7 cellular contexts compared by ENCODE assay signal in the genomic region with DNA sequence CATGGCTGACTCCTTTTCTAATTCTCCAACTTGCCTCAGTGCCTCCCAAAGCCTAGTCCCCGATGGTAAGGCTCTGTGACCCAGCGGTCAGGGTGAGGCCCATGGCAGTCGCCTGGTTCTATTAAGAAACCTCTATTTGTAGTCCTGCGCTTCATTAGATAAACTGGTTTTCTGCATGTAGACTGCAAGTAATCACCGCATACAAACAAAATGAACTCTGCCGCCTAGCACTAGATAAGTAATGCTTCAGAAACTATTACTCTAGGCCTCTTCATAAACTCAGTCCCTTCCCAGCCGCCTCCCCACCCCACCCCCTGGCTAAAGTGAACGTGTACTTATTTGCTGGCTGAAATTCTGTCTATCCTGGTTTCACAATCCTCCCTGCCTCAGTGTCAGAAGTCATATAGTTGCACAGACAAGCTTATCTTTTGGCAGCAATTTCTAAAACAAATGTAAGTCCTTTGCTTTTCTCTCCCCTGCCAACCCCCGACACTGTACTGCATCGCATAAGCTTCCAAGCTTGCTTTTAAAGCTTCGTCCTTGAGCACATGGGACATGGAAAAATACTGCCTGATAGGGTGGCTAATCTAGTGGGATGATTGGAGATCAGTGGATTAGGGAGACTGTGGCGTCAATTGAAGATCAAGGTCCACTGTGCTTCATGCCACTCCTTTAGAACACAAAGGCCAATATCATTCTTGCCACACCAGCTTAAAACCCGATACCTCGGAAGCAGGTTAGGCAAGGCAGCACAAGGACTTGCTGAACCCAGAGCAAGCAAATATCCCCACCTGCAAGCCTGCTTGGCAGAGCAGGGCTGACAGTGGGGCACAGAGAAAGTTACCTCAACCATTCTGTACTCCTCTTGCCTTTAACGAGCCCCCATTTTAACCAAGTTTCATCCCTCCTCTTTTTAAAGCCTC.
A peak's percentile ranks its signal among the peaks of the same experiment; 100 is the strongest.
DNase-seq lines count a peak whose midpoint lies in the region; ATAC-seq, FAIRE-seq and TF ChIP-seq lines count a peak whose summit lies in the region.

No MANE protein-coding gene starts in this region.

- peaks cover 37% of the 10 kb centered on the region for H3K79me2 ChIP-seq in KMS-11 (ENCODE audit: insufficient read depth, low read depth)

- TF ChIP-seq POLR2A in right lobe of liver (IDR thresholded peaks at IDR 0.05) (peak; percentile 75), transverse colon (IDR thresholded peaks at IDR 0.05) (peak; percentile 91)

- peak; percentile 77 to 92 (median 84) for DNase-seq in right lobe of liver
- DNase-seq in transverse colon: peak; percentile 85
- no peak for DNase-seq in epidermal melanocyte (ENCODE audit: insufficient read length, low spot score)
- DNase-seq in cerebellar nuclear complex (lab: John Stamatoyannopoulos, UW): no peak

- H3K9ac ChIP-seq in KMS-11: peak overlapping the region; percentile 46; the same call in 1 of the 2 replicates

- H3K4me2 ChIP-seq in KMS-11: peak overlapping the region; percentile 73

- H3K27ac ChIP-seq in KMS-11: peak overlapping the region; percentile 84
- H3K27ac ChIP-seq in right lobe of liver: peak overlapping the region; percentile 86 to 95 (median 93)
- peak overlapping the region; percentile 91 to 97 (median 94) for H3K27ac ChIP-seq in transverse colon

- WGBS in right lobe of liver (ENCODE audit: insufficient coverage, low coverage, low lambda C conversion rate, missing lambda C conversion rate): 13% methylated on average over 14 of the region's 15 CpGs
- 38 to 50% methylated on average over 6 to 15 of the region's 15 CpGs for WGBS in transverse colon (ENCODE audit: low coverage in 1 of 2), 2 donors

- H3K4me1 ChIP-seq in KMS-11 (ENCODE audit: low read depth, poor library complexity, severe bottlenecking): peaks cover 73% of the 10 kb centered on the region
- peaks cover 0 to 75% (median 34%) of the 10 kb centered on the region in 4 donors for H3K4me1 ChIP-seq in right lobe of liver
- peaks cover 34 to 69% (median 41%) of the 10 kb centered on the region in 4 donors for H3K4me1 ChIP-seq in transverse colon

- peak; percentile 60 for TF ChIP-seq EP300 in transverse colon (IDR thresholded peaks at IDR 0.05; ENCODE audit: low read depth)

- H3K9me3 ChIP-seq in right lobe of liver (no peaks in the 10 kb centered on the region), transverse colon (no peaks in the 10 kb centered on the region)

- H4K20me1 ChIP-seq in KMS-11 (ENCODE audit: insufficient read depth): no peaks in the 10 kb centered on the region

- no peak overlapping the region for H2AFZ ChIP-seq in KMS-11 (ENCODE audit: low read depth)

- no peaks in the 10 kb centered on the region for H3K36me3 ChIP-seq in KMS-11 (ENCODE audit: insufficient read depth)
- no peaks in the 10 kb centered on the region for H3K36me3 ChIP-seq in right lobe of liver
- no peaks in the 10 kb centered on the region for H3K36me3 ChIP-seq in transverse colon

- in situ Hi-C loops in transverse colon (cut with MboI; ENCODE audit: low pct_ligation_motif_present in 1 of 4, low pct_unique_long_range_greater_than_20kb in 1 of 4, low sequenced_read_pairs in 3 of 4): no loop called here

- no peak overlapping the region for H3K4me3 ChIP-seq in KMS-11 (IDR thresholded peaks at IDR 0.05; ENCODE audit: insufficient read depth, low read depth, low read length)
- peak overlapping the region in 1 of 3 donors; percentile 14 for H3K4me3 ChIP-seq in right lobe of liver
- peak overlapping the region in 1 of 4 donors; percentile 22 for H3K4me3 ChIP-seq in transverse colon

- no peaks in the 10 kb centered on the region for H3K27me3 ChIP-seq in KMS-11 (ENCODE audit: insufficient read depth, low read depth)
- H3K27me3 ChIP-seq in right lobe of liver: no peaks in the 10 kb centered on the region
- H3K27me3 ChIP-seq in transverse colon: no peaks in the 10 kb centered on the region

- TF ChIP-seq CTCF in KMS-11 (conservative IDR thresholded peaks at IDR 0.05; ENCODE audit: low read depth, low read length): no peak
- peak in 1 of 4 donors; percentile 11 for TF ChIP-seq CTCF in right lobe of liver (IDR thresholded peaks at IDR 0.05)
- no peak for TF ChIP-seq CTCF in transverse colon (IDR thresholded peaks at IDR 0.05)

- FAIRE-seq in colon (lab: Jason Lieb, UNC): peak; percentile 45

- ATAC-seq in right lobe of liver (peak; percentile 60 to 81 (median 73)), GM21515 (IDR thresholded peaks at IDR 0.05; ENCODE audit: unreplicated experiment) (no peak)

- intact Hi-C loops in right lobe of liver (cut with DNase I) (loop anchor here (5.0 kb wide), 1 partner anchor 34 kb away; no protein-coding TSS in a partner anchor), transverse colon (cut with DNase I; ENCODE audit: low total_unique reads) (no loop called here)

Comparison
In these comparisons a context has a peak if more than half of its experiments do, and no peak if none do; other contexts are left out.
1. DNase-seq: peak in right lobe of liver (3 of 3) and transverse colon (single experiment); none in epidermal melanocyte (single experiment) and cerebellar nuclear complex (0 of 2).
2. Peak in every context shown above with its lines, with median percentiles within 50 percentile points of each other: H3K27ac ChIP-seq.